8 cellular contexts compared by ENCODE assay signal in the genomic region with DNA sequence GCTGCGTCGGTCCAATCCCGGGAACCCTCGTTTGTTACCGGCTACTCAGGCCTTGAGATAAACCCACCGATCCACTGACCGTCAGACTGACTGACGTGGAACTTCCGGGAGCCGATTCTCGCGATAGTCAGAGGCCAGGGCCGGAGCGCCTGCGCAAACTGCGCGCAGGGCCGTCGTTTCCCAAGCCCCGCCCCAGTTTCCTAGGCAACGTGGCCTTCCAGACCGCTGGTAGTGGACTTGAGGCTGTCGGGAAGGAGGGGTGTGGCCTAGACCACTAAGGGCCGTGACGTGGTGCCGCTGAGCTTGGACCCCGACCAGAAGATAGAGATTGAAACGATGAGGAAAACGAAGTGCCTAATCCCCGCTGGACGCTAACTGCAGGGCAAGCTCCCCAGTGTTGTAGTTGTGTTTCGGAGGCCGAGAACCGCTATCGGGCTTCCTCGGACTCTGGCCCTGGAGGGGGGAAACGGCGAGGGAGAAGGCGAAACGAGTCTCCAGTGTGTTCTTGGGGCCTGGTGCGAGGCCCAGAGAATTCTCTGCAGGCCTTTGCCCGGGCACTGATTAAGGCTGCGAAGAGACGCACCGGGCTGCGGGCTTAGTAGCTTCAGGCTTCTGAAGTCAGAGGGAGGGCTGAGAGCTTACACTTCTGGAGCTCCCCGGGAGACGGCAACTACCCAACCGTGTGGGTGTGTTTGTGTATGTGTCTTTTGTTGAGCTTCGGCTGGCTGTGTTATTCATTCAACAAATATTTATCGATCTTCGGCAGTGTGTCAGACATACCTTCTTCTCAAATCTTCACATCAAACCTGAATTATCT. TPM values are rescaled to one million over a fixed set of nuclear protein-coding genes. Genes with fewer than 3 reads are reported as not detected.
DNase-seq lines count a peak whose midpoint lies in the region; ATAC-seq and TF ChIP-seq lines count a peak whose summit lies in the region.

TSS of gene COPB2 (minus strand) at position 96 of the 817 bp plus-strand sequence. CDS start 97 bp downstream, outside the sequence.

- peak; percentile 99 for ATAC-seq in GM19397 (IDR thresholded peaks at IDR 0.05; ENCODE audit: unreplicated experiment)
- peak; percentile 98 for ATAC-seq in HG03571 (IDR thresholded peaks at IDR 0.05; ENCODE audit: unreplicated experiment)
- peak; percentile 99 for ATAC-seq in left lung

- peak within 1 kb of the TSS; percentile 83 to 97 for H3K4me3 ChIP-seq in left lung

- H3K9me3 Mint-ChIP-seq in CD14-positive monocyte: peaks cover 0 to 3% (median 0%) of the 10 kb centered on the region in 7 donors

- peak within 1 kb of the TSS; percentile 95 for H3K27ac ChIP-seq in left lung

- peak; percentile 99 for DNase-seq in CD14-positive monocyte (ENCODE audit: low spot score)
- peak; percentile 100 for DNase-seq in NCI-H82 (lab: John Stamatoyannopoulos, UW)
- DNase-seq in activated CD4-positive, alpha-beta T cell treated with anti-CD3 and anti-CD28 coated beads, Interleukin-2, amount 50 U/mL, for 48 hours: peak; percentile 99
- peak; percentile 100 for DNase-seq in dermis blood vessel endothelial cell
- peak; percentile 99 to 100 for DNase-seq in left lung
- peak; percentile 97 to 99 for DNase-seq in stimulated activated CD4-positive, alpha-beta T cell treated with anti-CD3 and anti-CD28 coated beads, Interleukin-2, amount 100 ng/mL, for 48 hours

- no peaks in the 10 kb centered on the region for H3K36me3 ChIP-seq in left lung

- peaks cover 46% of the 10 kb centered on the region for H3K4me1 Mint-ChIP-seq in CD14-positive monocyte

- peak within 1 kb of the TSS; percentile 97 to 99 (median 98) for H3K27ac Mint-ChIP-seq in CD14-positive monocyte

- TF ChIP-seq CTCF in CD14-positive monocyte (IDR thresholded peaks at IDR 0.05) (no peak), left lung (IDR thresholded peaks at IDR 0.05) (no peak)

- H3K4me1 ChIP-seq in left lung: peaks cover 7 to 31% of the 10 kb centered on the region in 2 donors

- peak within 1 kb of the TSS; percentile 89 to 94 for H3K4me3 Mint-ChIP-seq in CD14-positive monocyte

- H3K27me3 Mint-ChIP-seq in CD14-positive monocyte (ENCODE audit: low read depth in 3 of 3): no peaks in the 10 kb centered on the region

- peaks cover 2 to 6% of the 10 kb centered on the region in 2 donors for H3K36me3 Mint-ChIP-seq in CD14-positive monocyte

- intact Hi-C loops in CD14-positive monocyte (cut with micrococcal nuclease): loop anchor here in 1 of 2 donors (5.0 kb wide), 1 partner anchor 42 kb away; no protein-coding TSS in a partner anchor
- intact Hi-C loops in left lung (cut with DNase I): no loop called here

- H3K27me3 ChIP-seq in left lung: no peaks in the 10 kb centered on the region

- no peaks in the 10 kb centered on the region for H3K9me3 ChIP-seq in left lung

RNA-seq across cellular contexts. Expression of gene COPB2, which starts in this region (rescaled TPM):
- polyA plus RNA-seq in CD14-positive monocyte: 10 to 100 TPM; 76.9 to 95.6 TPM
- 185 and 202 TPM in 2 replicates for total RNA-seq in dermis blood vessel endothelial cell
- total RNA-seq in left lung: 100 to 1,000 TPM; 168 to 169 TPM

Comparison
In these comparisons a context has a peak if more than half of its experiments do, and no peak if none do; other contexts are left out.
1. Peak in every context shown above with its lines: DNase-seq, ATAC-seq, H3K4me3 ChIP-seq and H3K27ac ChIP-seq.